Comparison of ENCODE assay signal across 27 cellular contexts in genomic region chr6:90021701-90022100, GRCh38.
DNase-seq lines count a peak whose midpoint lies in the region; ATAC-seq and TF ChIP-seq lines count a peak whose summit lies in the region.
"Had no signal": no experiment of that assay in that cellular context is flagged by ENCODE, and none has a peak within 500 bp of the region (broad histone marks: within the 10 kb centered on the region; RNA-seq: fewer than 3 reads in every experiment).

No MANE protein-coding gene starts in this region.

- ATAC-seq in HG03442 (IDR thresholded peaks at IDR 0.05; ENCODE audit: unreplicated experiment) = no peak
- ATAC-seq in SK-N-SH treated with all-trans-retinoic acid at 6 μM for 48 hours = no peak
- ATAC-seq: activated CD4-positive, alpha-beta T cell treated with anti-CD3 and anti-CD28 coated beads for 36 hours; CD8-positive, alpha-beta T cell; effector memory CD8-positive, alpha-beta T cell; esophagus mucosa; foreskin keratinocyte; GM12878; left lung; psoas muscle had no signal

- peak; percentile 55 for DNase-seq in NCI-H2171 treated with DMSO at 0.1 percent for 48 hours (lab: John Stamatoyannopoulos, UW)
- no peak for DNase-seq in NCI-H2171 (lab: John Stamatoyannopoulos, UW)
- peak; percentile 44 for DNase-seq in NCI-H1092 (lab: John Stamatoyannopoulos, UW)
- peak; percentile 40 for DNase-seq in NCI-H2196 (lab: John Stamatoyannopoulos, UW; ENCODE audit: unreplicated experiment)
- peak; percentile 59 for DNase-seq in cerebellar cortex (ENCODE audit: low spot score)
- DNase-seq in activated T-cell treated with anti-CD3 and anti-CD28 coated beads, Interleukin-2, amount 50 U/mL, for 48 hours = no peak
- DNase-seq: activated CD4-positive, alpha-beta T cell treated with anti-CD3 and anti-CD28 coated beads for 36 hours; activated T-cell treated with anti-CD3 and anti-CD28 coated beads, Interleukin-2, amount 50 U/mL, for 1 hour; adrenal gland; AML-193; CD8-positive, alpha-beta T cell; effector memory CD8-positive, alpha-beta T cell; foreskin keratinocyte; KBM-7; left lung; MM.1S; naive B cell; nucleus accumbens; psoas muscle; RPMI8226; stimulated activated CD8-positive, alpha-beta memory T cell treated with anti-CD3 and anti-CD28 coated beads, Interleukin-4, amount 100 ng/mL, for 48 hours; stomach; trophoblast cell had no signal

TF ChIP-seq in SK-N-SH treated with all-trans-retinoic acid at 6 μM for 48 hours, 23 proteins besides CTCF, POLR2A, EP300 and RAD21:
- TF ChIP-seq SNAI2 (CRISPR knock-in tag; IDR thresholded peaks at IDR 0.05) = no peak
- TF ChIP-seq ZFP30 (CRISPR knock-in tag; IDR thresholded peaks at IDR 0.05) = no peak
- no peak for TF ChIP-seq GLIS3 (CRISPR knock-in tag; IDR thresholded peaks at IDR 0.05)

Comparison
In these comparisons a context has a peak if more than half of its experiments do, and no peak if none do; other contexts are left out.
1. DNase-seq: peak in NCI-H2171 treated with DMSO at 0.1 percent for 48 hours (single experiment), NCI-H1092 (single experiment), NCI-H2196 (single experiment) and cerebellar cortex (single experiment); none in NCI-H2171 (single experiment) and activated T-cell treated with anti-CD3 and anti-CD28 coated beads, Interleukin-2, amount 50 U/mL, for 48 hours (0 of 2).